ENCODE assay signal across 12 cellular contexts in the genomic region with DNA sequence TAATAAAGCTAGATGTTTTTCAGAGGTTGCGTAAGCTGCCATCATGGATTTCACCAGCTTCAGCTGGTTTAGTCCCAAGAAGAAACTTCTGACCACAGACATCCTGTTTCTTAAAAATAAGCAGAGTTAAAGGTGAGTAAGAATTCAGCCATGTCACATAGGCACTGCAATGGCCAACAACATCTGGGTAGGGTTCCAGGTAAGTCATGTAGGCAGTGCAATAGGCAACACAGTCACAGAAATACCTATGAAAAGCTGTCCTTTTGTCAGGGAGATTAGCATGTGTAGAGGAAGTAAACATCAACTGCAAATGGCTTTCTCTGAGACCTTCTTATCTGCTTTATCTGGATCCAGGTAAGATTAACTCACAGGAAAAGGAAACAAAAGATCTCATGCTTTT. TPM values are rescaled to one million over a fixed set of nuclear protein-coding genes. Genes with fewer than 3 reads are reported as not detected.
A peak's percentile ranks its signal among the peaks of the same experiment; 100 is the strongest.
DNase-seq lines count a peak whose midpoint lies in the region; ATAC-seq and TF ChIP-seq lines count a peak whose summit lies in the region.
"Not testable (repeated sequence)": the region's sequence is repeated elsewhere in the genome, so short reads cannot be mapped to it uniquely, and the experiment has no call there.
"Had no signal": no experiment of that assay in that cellular context is flagged by ENCODE, and none has a peak within 500 bp of the region (broad histone marks: within the 10 kb centered on the region; RNA-seq: fewer than 3 reads in every experiment).

No MANE protein-coding gene starts in this region.

- H3K27ac Mint-ChIP-seq in CD8-positive, alpha-beta T cell; T-helper 17 cell; activated CD4-positive, alpha-beta T cell treated with anti-CD3 and anti-CD28 coated beads, Interleukin-2, amount 10 ng/mL, durations not matched to agents 7 days and 5 days; activated CD8-positive, alpha-beta T cell treated with anti-CD3 and anti-CD28 coated beads, Interleukin-2, amount 10 ng/mL, durations not matched to agents 7 days and 5 days; activated naive CD4-positive, alpha-beta T cell treated with anti-CD3 and anti-CD28 coated beads for 36 hours; central memory CD8-positive, alpha-beta T cell (ENCODE audit: low read depth); naive thymus-derived CD8-positive, alpha-beta T cell: not testable (repeated sequence)

- peaks cover 24% of the 10 kb centered on the region for H3K4me1 Mint-ChIP-seq in CD8-positive, alpha-beta T cell (ENCODE audit: low read depth)
- H3K4me1 Mint-ChIP-seq in T-helper 17 cell, result peaks cover 19% of the 10 kb centered on the region
- peaks cover 29% of the 10 kb centered on the region for H3K4me1 Mint-ChIP-seq in activated CD4-positive, alpha-beta T cell treated with anti-CD3 and anti-CD28 coated beads, Interleukin-2, amount 10 ng/mL, durations not matched to agents 7 days and 5 days
- H3K4me1 Mint-ChIP-seq in activated CD8-positive, alpha-beta T cell treated with anti-CD3 and anti-CD28 coated beads, Interleukin-2, amount 10 ng/mL, durations not matched to agents 7 days and 5 days (ENCODE audit: low read depth), result peaks cover 24% of the 10 kb centered on the region
- H3K4me1 Mint-ChIP-seq in activated naive CD4-positive, alpha-beta T cell treated with anti-CD3 and anti-CD28 coated beads for 36 hours (ENCODE audit: low read depth), result peaks cover 12% of the 10 kb centered on the region
- H3K4me1 Mint-ChIP-seq in central memory CD8-positive, alpha-beta T cell, result peaks cover 22% of the 10 kb centered on the region
- H3K4me1 Mint-ChIP-seq in naive thymus-derived CD8-positive, alpha-beta T cell, result peaks cover 11 to 31% (median 24%) of the 10 kb centered on the region in 4 donors

- not testable (repeated sequence) for H3K4me3 ChIP-seq in CD8-positive, alpha-beta T cell (ENCODE audit: low read depth, low read length); thymus (ENCODE audit: low read length)

- H3K9me3 ChIP-seq in CD8-positive, alpha-beta T cell (ENCODE audit: low read length); T-helper 17 cell (ENCODE audit: control insufficient read depth, low read length, poor library complexity, severe bottlenecking); thymus (ENCODE audit: control insufficient read depth): not testable (repeated sequence)

- H3K36me3 Mint-ChIP-seq in CD8-positive, alpha-beta T cell; T-helper 17 cell (ENCODE audit: low read depth); activated CD8-positive, alpha-beta T cell treated with anti-CD3 and anti-CD28 coated beads, Interleukin-2, amount 10 ng/mL, durations not matched to agents 7 days and 5 days (ENCODE audit: low read depth); activated naive CD4-positive, alpha-beta T cell treated with anti-CD3 and anti-CD28 coated beads for 36 hours (ENCODE audit: low read depth); naive thymus-derived CD8-positive, alpha-beta T cell: not testable (repeated sequence)
- peaks cover 10% of the 10 kb centered on the region for H3K36me3 Mint-ChIP-seq in activated CD4-positive, alpha-beta T cell treated with anti-CD3 and anti-CD28 coated beads, Interleukin-2, amount 10 ng/mL, durations not matched to agents 7 days and 5 days (ENCODE audit: low read depth)
- H3K36me3 Mint-ChIP-seq in central memory CD8-positive, alpha-beta T cell (ENCODE audit: insufficient read depth), result peaks cover 11% of the 10 kb centered on the region

- peak in 1 of 7 experiments; percentile 34 for DNase-seq in CD8-positive, alpha-beta T cell
- DNase-seq in T-helper 17 cell; activated CD8-positive, alpha-beta T cell treated with anti-CD3 and anti-CD28 coated beads, Interleukin-2, amount 10 ng/mL, durations not matched to agents 7 days and 5 days; central memory CD8-positive, alpha-beta T cell (ENCODE audit: low spot score in 2 of 2): not testable (repeated sequence)
- DNase-seq in activated CD4-positive, alpha-beta T cell treated with anti-CD3 and anti-CD28 coated beads, Interleukin-2, amount 10 ng/mL, durations not matched to agents 7 days and 5 days, result peak; percentile 18
- peak; percentile 36 for DNase-seq in activated naive CD4-positive, alpha-beta T cell treated with anti-CD3 and anti-CD28 coated beads for 36 hours
- DNase-seq in naive thymus-derived CD8-positive, alpha-beta T cell, result peak in 6 of 10 donors; percentile 19 to 64 (median 50)

- H3K27me3 Mint-ChIP-seq in CD8-positive, alpha-beta T cell (ENCODE audit: low read depth); T-helper 17 cell; activated CD4-positive, alpha-beta T cell treated with anti-CD3 and anti-CD28 coated beads, Interleukin-2, amount 10 ng/mL, durations not matched to agents 7 days and 5 days; activated CD8-positive, alpha-beta T cell treated with anti-CD3 and anti-CD28 coated beads, Interleukin-2, amount 10 ng/mL, durations not matched to agents 7 days and 5 days (ENCODE audit: low read depth); activated naive CD4-positive, alpha-beta T cell treated with anti-CD3 and anti-CD28 coated beads for 36 hours (ENCODE audit: low read depth); central memory CD8-positive, alpha-beta T cell; naive thymus-derived CD8-positive, alpha-beta T cell: not testable (repeated sequence)

- not testable (repeated sequence) for H3K27me3 ChIP-seq in CD8-positive, alpha-beta T cell (ENCODE audit: insufficient read depth, low read length); thymus (ENCODE audit: control insufficient read depth, insufficient read depth)

- no CpG with 5 or more reads among the region's 1 CpG for WGBS in thymus

- not testable (repeated sequence) for H3K27ac ChIP-seq in CD8-positive, alpha-beta T cell (ENCODE audit: low read depth, low read length)
- peak overlapping the region; percentile 31 for H3K27ac ChIP-seq in thymus (ENCODE audit: low read depth)

- TF ChIP-seq CTCF in CD8-positive, alpha-beta T cell (IDR thresholded peaks at IDR 0.05), result not testable (repeated sequence)

- H3K9me3 Mint-ChIP-seq in CD8-positive, alpha-beta T cell; activated CD4-positive, alpha-beta T cell treated with anti-CD3 and anti-CD28 coated beads, Interleukin-2, amount 10 ng/mL, durations not matched to agents 7 days and 5 days; activated CD8-positive, alpha-beta T cell treated with anti-CD3 and anti-CD28 coated beads, Interleukin-2, amount 10 ng/mL, durations not matched to agents 7 days and 5 days (ENCODE audit: insufficient read depth); activated naive CD4-positive, alpha-beta T cell treated with anti-CD3 and anti-CD28 coated beads for 36 hours; central memory CD8-positive, alpha-beta T cell; naive thymus-derived CD8-positive, alpha-beta T cell: not testable (repeated sequence)

- CTCF ChIA-PET in CD8-positive, alpha-beta T cell (lab: Charles Lee); activated CD4-positive, alpha-beta T cell treated with anti-CD3 and anti-CD28 coated beads, Interleukin-2, amount 10 ng/mL, durations not matched to agents 7 days and 5 days (lab: Charles Lee); activated CD8-positive, alpha-beta T cell treated with anti-CD3 and anti-CD28 coated beads, Interleukin-2, amount 10 ng/mL, durations not matched to agents 7 days and 5 days (lab: Charles Lee); activated naive CD4-positive, alpha-beta T cell treated with anti-CD3 and anti-CD28 coated beads for 36 hours (lab: Charles Lee): not testable (repeated sequence)

- POLR2A ChIA-PET in CD8-positive, alpha-beta T cell (lab: Charles Lee); activated CD4-positive, alpha-beta T cell treated with anti-CD3 and anti-CD28 coated beads, Interleukin-2, amount 10 ng/mL, durations not matched to agents 7 days and 5 days (lab: Charles Lee); activated CD8-positive, alpha-beta T cell treated with anti-CD3 and anti-CD28 coated beads, Interleukin-2, amount 10 ng/mL, durations not matched to agents 7 days and 5 days (lab: Charles Lee); naive thymus-derived CD8-positive, alpha-beta T cell (lab: Charles Lee): not testable (repeated sequence)

- intact Hi-C loops in CD8-positive, alpha-beta T cell (cut with DNase I, micrococcal nuclease); activated naive CD4-positive, alpha-beta T cell treated with anti-CD3 and anti-CD28 coated beads for 36 hours (cut with micrococcal nuclease): not testable (repeated sequence)

- not testable (repeated sequence) for H3K4me3 Mint-ChIP-seq in CD8-positive, alpha-beta T cell; T-helper 17 cell; activated CD4-positive, alpha-beta T cell treated with anti-CD3 and anti-CD28 coated beads, Interleukin-2, amount 10 ng/mL, durations not matched to agents 7 days and 5 days; activated CD8-positive, alpha-beta T cell treated with anti-CD3 and anti-CD28 coated beads, Interleukin-2, amount 10 ng/mL, durations not matched to agents 7 days and 5 days; activated naive CD4-positive, alpha-beta T cell treated with anti-CD3 and anti-CD28 coated beads for 36 hours; central memory CD8-positive, alpha-beta T cell; naive thymus-derived CD8-positive, alpha-beta T cell

- H3K36me3 ChIP-seq in CD8-positive, alpha-beta T cell (ENCODE audit: insufficient read depth, low read length); thymus (ENCODE audit: control insufficient read depth, insufficient read depth): not testable (repeated sequence)

- H3K4me1 ChIP-seq in CD8-positive, alpha-beta T cell (ENCODE audit: insufficient read depth, low read length); thymus (ENCODE audit: control insufficient read depth, insufficient read depth, low read length): not testable (repeated sequence)

- peak; percentile 21 for ATAC-seq in CD8-positive, alpha-beta T cell
- ATAC-seq in T-helper 17 cell, result peak; percentile 11
- peak; percentile 11 for ATAC-seq in activated CD8-positive, alpha-beta T cell treated with anti-CD3 and anti-CD28 coated beads, Interleukin-2, amount 10 ng/mL, durations not matched to agents 7 days and 5 days
- ATAC-seq in central memory CD8-positive, alpha-beta T cell (replicated peaks; ENCODE audit: extremely low read depth, poor library complexity, severe bottlenecking), result peak; percentile 11
- peak; percentile 29 to 45 for ATAC-seq in naive thymus-derived CD8-positive, alpha-beta T cell

RNA-seq across cellular contexts. Expression of gene PPIAL4C, which starts 47.9 kb away (rescaled TPM):
- not detected for total RNA-seq in CD8-positive, alpha-beta T cell
- total RNA-seq in T-helper 17 cell, result not detected
- 1 to 10 TPM in 1 of 2 experiments, not detected in 1; 2.0 TPM for total RNA-seq in activated CD4-positive, alpha-beta T cell treated with anti-CD3 and anti-CD28 coated beads, Interleukin-2, amount 10 ng/mL, durations not matched to agents 7 days and 5 days
- 1 to 10 TPM in 1 of 2 experiments, not detected in 1; 1.4 TPM for total RNA-seq in activated CD8-positive, alpha-beta T cell treated with anti-CD3 and anti-CD28 coated beads, Interleukin-2, amount 10 ng/mL, durations not matched to agents 7 days and 5 days
- total RNA-seq in activated naive CD4-positive, alpha-beta T cell treated with anti-CD3 and anti-CD28 coated beads for 36 hours, result under 1 TPM; 0.41 to 0.57 TPM
- 1 to 10 TPM; 2.7 to 3.6 TPM for total RNA-seq in naive thymus-derived CD8-positive, alpha-beta T cell
- polyA plus RNA-seq in naive thymus-derived CD8-positive, alpha-beta T cell, result not detected
- 1.6 TPM for polyA plus RNA-seq in thymus
- total RNA-seq: H9, IMR-90 had no signal
- polyA plus RNA-seq: CD8-positive, alpha-beta memory T cell; H1; IMR-90 had no signal
